In the genomic region with DNA sequence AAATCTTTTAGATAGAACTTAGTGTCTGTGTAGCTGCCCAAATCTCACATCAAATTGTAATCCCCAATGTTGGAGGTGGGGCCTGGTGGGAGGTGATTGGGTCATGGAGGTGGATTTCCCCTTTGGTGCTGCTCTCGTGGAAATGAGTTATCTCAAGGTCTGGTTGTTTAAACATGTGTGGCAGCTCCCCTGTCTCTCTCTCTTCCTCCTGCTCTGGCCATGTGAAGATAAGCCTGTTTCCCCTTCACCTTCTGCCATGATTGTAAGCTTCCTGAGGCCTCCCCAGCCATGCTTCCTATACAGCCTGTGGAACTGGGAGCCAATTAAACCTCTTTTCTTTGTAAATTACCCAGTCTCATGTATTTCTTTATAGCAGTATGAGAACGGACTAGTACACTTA, we compare ENCODE assay signal across 2 cellular contexts. TPM values are rescaled to one million over a fixed set of nuclear protein-coding genes. Genes with fewer than 3 reads are reported as not detected.
"Had no signal": no experiment of that assay in that cellular context is flagged by ENCODE, and none has a peak within 500 bp of the region (broad histone marks: within the 10 kb centered on the region; RNA-seq: fewer than 3 reads in every experiment).

No MANE protein-coding gene starts in this region.

RNA-seq across cellular contexts. Expression of a gene that starts 30.6 kb away (rescaled TPM):
- total RNA-seq: G401, GM12878 had no signal
- polyA plus RNA-seq: GM12878 had no signal
